In genomic region chr10:35640951-35641429, GRCh38 we compare ENCODE assay signal across 9 cellular contexts. TPM values are rescaled to one million over a fixed set of nuclear protein-coding genes. Genes with fewer than 3 reads are reported as not detected.
A peak's percentile ranks its signal among the peaks of the same experiment; 100 is the strongest.
DNase-seq lines count a peak whose midpoint lies in the region; ATAC-seq and TF ChIP-seq lines count a peak whose summit lies in the region.
"Had no signal": no experiment of that assay in that cellular context is flagged by ENCODE, and none has a peak within 500 bp of the region (broad histone marks: within the 10 kb centered on the region; RNA-seq: fewer than 3 reads in every experiment).

No MANE protein-coding gene starts in this region.

- ATAC-seq in GM18858 (IDR thresholded peaks at IDR 0.05; ENCODE audit: unreplicated experiment), result peak; percentile 30
- ATAC-seq in HG03103 (IDR thresholded peaks at IDR 0.05; ENCODE audit: low read depth, unreplicated experiment), result peak; percentile 34

- H3K79me2 ChIP-seq in osteoblast (ENCODE audit: insufficient read depth, low read length), result peaks cover 14% of the 10 kb centered on the region

- no peak overlapping the region for H3K27ac Mint-ChIP-seq in activated naive CD8-positive, alpha-beta T cell

- no peaks in the 10 kb centered on the region for H3K9me3 ChIP-seq in BE2C
- no peaks in the 10 kb centered on the region for H3K9me3 ChIP-seq in osteoblast (ENCODE audit: low read depth, low read length)

- peak overlapping the region; percentile 83 for H3K4me3 Mint-ChIP-seq in activated naive CD8-positive, alpha-beta T cell

- H3K4me1 ChIP-seq in BE2C (no peaks in the 10 kb centered on the region; the same call in 1 of the 2 replicates), osteoblast (ENCODE audit: insufficient read depth, low read length) (peaks cover 29% of the 10 kb centered on the region)

- H3K27me3 ChIP-seq in BE2C (peaks cover 64% of the 10 kb centered on the region), osteoblast (ENCODE audit: insufficient read depth, low read length) (no peaks in the 10 kb centered on the region)

- H3K36me3 Mint-ChIP-seq in activated naive CD8-positive, alpha-beta T cell, result no peaks in the 10 kb centered on the region

- no peak overlapping the region for H3K27ac ChIP-seq in osteoblast (ENCODE audit: low read depth, low read length)

- H3K4me3 ChIP-seq in BE2C (ENCODE audit: low read depth, low read length) (peak overlapping the region; percentile 63), osteoblast (ENCODE audit: insufficient read depth, low read length) (peak overlapping the region; percentile 80)

- DNase-seq in BE2C (peak; percentile 82), NCI-H82 treated with DMSO at 0.1 percent for 48 hours (lab: John Stamatoyannopoulos, UW; ENCODE audit: unreplicated experiment) (peak; percentile 2), head of caudate nucleus (peak in 35 of 42 donors; percentile 16 to 73 (median 45)), osteoblast (ENCODE audit: insufficient read length, low spot score, missing footprints) (peak; percentile 95), mesenteric fat pad (ENCODE audit: low spot score) (no peak)

- no peaks in the 10 kb centered on the region for H3K9me3 Mint-ChIP-seq in activated naive CD8-positive, alpha-beta T cell (ENCODE audit: low read depth)

- peak overlapping the region; percentile 77 for H2AFZ ChIP-seq in osteoblast (ENCODE audit: low read length)

- TF ChIP-seq CTCF in BE2C (IDR thresholded peaks at IDR 0.05; ENCODE audit: low read depth, low read length) (no peak), osteoblast (IDR thresholded peaks at IDR 0.05; ENCODE audit: extremely low read depth, low read depth, low read length) (no peak)

- H3K4me1 Mint-ChIP-seq in activated naive CD8-positive, alpha-beta T cell (ENCODE audit: low read depth), result peaks cover 33% of the 10 kb centered on the region

- intact Hi-C loops in head of caudate nucleus (cut with DNase I), result no loop called here

- H3K36me3 ChIP-seq in BE2C (no peaks in the 10 kb centered on the region), osteoblast (ENCODE audit: insufficient read depth, low read length) (no peaks in the 10 kb centered on the region)

- H3K4me2 ChIP-seq in osteoblast (ENCODE audit: insufficient read depth, low read length), result peak overlapping the region; percentile 98

- no peaks in the 10 kb centered on the region for H4K20me1 ChIP-seq in osteoblast (ENCODE audit: insufficient read depth, low read length)

- H3K27me3 Mint-ChIP-seq in activated naive CD8-positive, alpha-beta T cell, result peaks cover 31% of the 10 kb centered on the region

RNA-seq across cellular contexts. Expression of gene FZD8, which starts 1.1 kb away (rescaled TPM):
- not detected for polyA plus RNA-seq in BE2C (2012; ENCODE audit: insufficient read depth, insufficient read length, low read depth)
- total RNA-seq in osteoblast (15.2 and 21.8 TPM in 2 replicates), mesenteric fat pad (13.0 TPM)

RNA-seq across cellular contexts. Expression of gene GJD4, which starts 35.8 kb away (rescaled TPM):
- polyA plus RNA-seq in BE2C (2012; ENCODE audit: insufficient read depth, insufficient read length, low read depth), result not detected
- total RNA-seq in osteoblast (under 0.01 TPM in 1 of 2 replicates, not detected in the other), mesenteric fat pad (not detected)
- total RNA-seq: NCI-H460 had no signal
